Comparison of ENCODE assay signal across 23 cellular contexts in genomic region chr5:133334796-133335639, GRCh38.
DNase-seq lines count a peak whose midpoint lies in the region; ATAC-seq, FAIRE-seq and TF ChIP-seq lines count a peak whose summit lies in the region.
"Had no signal": no experiment of that assay in that cellular context is flagged by ENCODE, and none has a peak within 500 bp of the region (broad histone marks: within the 10 kb centered on the region; RNA-seq: fewer than 3 reads in every experiment).

No MANE protein-coding gene starts in this region.

- H4K91ac ChIP-seq in neuronal stem cell (ENCODE audit: low read depth, low read length, poor library complexity) = no peak overlapping the region

- ATAC-seq in natural killer cell treated with Interleukin-12 subunit alpha and Interleukin-12 subunit beta and Interleukin-15 and Interleukin-18, amount 100 ng/mL, for 72 hours = no peak
- no peak for ATAC-seq in natural killer cell
- ATAC-seq in HG02885 (IDR thresholded peaks at IDR 0.05; ENCODE audit: poor library complexity, unreplicated experiment) = no peak
- no peak for ATAC-seq in GM19463 (IDR thresholded peaks at IDR 0.05; ENCODE audit: unreplicated experiment)
- ATAC-seq: A549, HepG2 had no signal

- no peaks in the 10 kb centered on the region for H3K9me3 Mint-ChIP-seq in natural killer cell treated with Interleukin-12 subunit alpha and Interleukin-12 subunit beta and Interleukin-15 and Interleukin-18, amount 100 ng/mL, for 72 hours
- H3K9me3 Mint-ChIP-seq in natural killer cell = no peaks in the 10 kb centered on the region
- H3K9me3 Mint-ChIP-seq: CD14-positive monocyte had no signal

- H3K23ac ChIP-seq in neuronal stem cell (ENCODE audit: low read depth, low read length, poor library complexity) = no peak overlapping the region

- no peaks in the 10 kb centered on the region for H3K36me3 ChIP-seq in bronchial epithelial cell (ENCODE audit: control insufficient read depth, insufficient read depth, low read length)
- H3K36me3 ChIP-seq in neuronal stem cell (replicated peaks in 1 of 2; ENCODE audit: control insufficient read depth in 2 of 2, insufficient read depth in 2 of 2, low read length in 2 of 2) = no peaks in the 10 kb centered on the region

- H3K4me3 Mint-ChIP-seq in natural killer cell treated with Interleukin-12 subunit alpha and Interleukin-12 subunit beta and Interleukin-15 and Interleukin-18, amount 100 ng/mL, for 72 hours = no peak overlapping the region
- no peak overlapping the region for H3K4me3 Mint-ChIP-seq in natural killer cell
- H3K4me3 Mint-ChIP-seq: B cell, CD14-positive monocyte had no signal

- peaks cover 0 to 5% of the 10 kb centered on the region in 2 donors for H3K4me1 ChIP-seq in neuronal stem cell (ENCODE audit: control insufficient read depth in 2 of 2, insufficient read depth in 1 of 2, low read depth in 1 of 2, low read length in 2 of 2)
- H3K4me1 ChIP-seq: A549 had no signal

- no peaks in the 10 kb centered on the region for H3K36me3 Mint-ChIP-seq in natural killer cell treated with Interleukin-12 subunit alpha and Interleukin-12 subunit beta and Interleukin-15 and Interleukin-18, amount 100 ng/mL, for 72 hours
- no peaks in the 10 kb centered on the region for H3K36me3 Mint-ChIP-seq in natural killer cell
- H3K36me3 Mint-ChIP-seq: CD14-positive monocyte had no signal

- no peak overlapping the region for H2BK5ac ChIP-seq in neuronal stem cell (ENCODE audit: low read length)

- H3K14ac ChIP-seq in neuronal stem cell (ENCODE audit: low read length) = no peak overlapping the region

- H2AFZ ChIP-seq in neuronal stem cell (ENCODE audit: low read length) = no peak overlapping the region

- H2BK12ac ChIP-seq in neuronal stem cell (ENCODE audit: low read length) = no peak overlapping the region

- intact Hi-C loops in natural killer cell (cut with micrococcal nuclease) = no loop called here

- H3K27ac Mint-ChIP-seq in natural killer cell treated with Interleukin-12 subunit alpha and Interleukin-12 subunit beta and Interleukin-15 and Interleukin-18, amount 100 ng/mL, for 72 hours = no peak overlapping the region
- H3K27ac Mint-ChIP-seq in natural killer cell = no peak overlapping the region
- H3K27ac Mint-ChIP-seq: B cell, CD14-positive monocyte had no signal

- H3K27ac ChIP-seq in neuronal stem cell (replicated peaks; ENCODE audit: low read length) = no peak overlapping the region
- H3K27ac ChIP-seq: A549, HL-60 had no signal

- H3K18ac ChIP-seq in neuronal stem cell (ENCODE audit: low read length) = peak overlapping the region; percentile 1

- H3K9ac ChIP-seq in neuronal stem cell (ENCODE audit: low read depth, low read length, poor library complexity) = no peak overlapping the region
- H3K9ac ChIP-seq: SK-N-SH had no signal

- no peak overlapping the region for H4K8ac ChIP-seq in neuronal stem cell (ENCODE audit: low read depth, low read length)

- H3K4me1 Mint-ChIP-seq in natural killer cell treated with Interleukin-12 subunit alpha and Interleukin-12 subunit beta and Interleukin-15 and Interleukin-18, amount 100 ng/mL, for 72 hours (ENCODE audit: low read depth in 2 of 2) = peaks cover 2 to 5% of the 10 kb centered on the region in 2 donors
- H3K4me1 Mint-ChIP-seq in natural killer cell = no peaks in the 10 kb centered on the region
- H3K4me1 Mint-ChIP-seq: B cell, CD14-positive monocyte had no signal

- no peaks in the 10 kb centered on the region for H3K79me1 ChIP-seq in neuronal stem cell (ENCODE audit: low read depth, low read length)

- peaks cover 2% of the 10 kb centered on the region for H3K27me3 ChIP-seq in bronchial epithelial cell (ENCODE audit: control insufficient read depth, insufficient read depth, low read length)
- H3K27me3 ChIP-seq in neuronal stem cell (ENCODE audit: control insufficient read depth in 3 of 3, insufficient read depth in 3 of 3, low read depth in 1 of 3, low read length in 3 of 3) = peaks cover 0 to 10% (median 0%) of the 10 kb centered on the region in 3 experiments

- H3K4ac ChIP-seq in neuronal stem cell (ENCODE audit: low read length) = no peak overlapping the region

- TF ChIP-seq CTCF in natural killer cell (IDR thresholded peaks at IDR 0.05) (no peak), bronchial epithelial cell (IDR thresholded peaks at IDR 0.05; ENCODE audit: insufficient read depth, low read length, severe bottlenecking) (no peak)

- H3K27me3 Mint-ChIP-seq in natural killer cell treated with Interleukin-12 subunit alpha and Interleukin-12 subunit beta and Interleukin-15 and Interleukin-18, amount 100 ng/mL, for 72 hours = peaks cover 0 to 2% of the 10 kb centered on the region in 2 donors
- no peaks in the 10 kb centered on the region for H3K27me3 Mint-ChIP-seq in natural killer cell (ENCODE audit: low read depth in 2 of 2)

- no peaks in the 10 kb centered on the region for H3K9me3 ChIP-seq in neuronal stem cell (replicated peaks in 1 of 2; ENCODE audit: control insufficient read depth in 2 of 2, insufficient read depth in 1 of 2, low read depth in 1 of 2, low read length in 2 of 2)
- H3K9me3 ChIP-seq: A549, SK-N-SH had no signal

- WGBS in neuronal stem cell (ENCODE audit: extremely low coverage in 2 of 2, insufficient read length in 2 of 2, insufficient replicate concordance in 1 of 2), 2 donors = no CpG with 5 or more reads among the region's 14 CpGs

- no peak overlapping the region for H3K4me3 ChIP-seq in bronchial epithelial cell (ENCODE audit: low read depth, low read length)
- H3K4me3 ChIP-seq in neuronal stem cell (ENCODE audit: low read length in 2 of 2) = no peak overlapping the region
- H3K4me3 ChIP-seq: A549 had no signal

- H2BK15ac ChIP-seq in neuronal stem cell (ENCODE audit: low read length) = no peak overlapping the region

- H3K4me2 ChIP-seq in neuronal stem cell (ENCODE audit: insufficient read depth, low read length, poor library complexity, severe bottlenecking) = no peak overlapping the region
- H3K4me2 ChIP-seq: A549, SK-N-SH had no signal

- peak; percentile 13 for FAIRE-seq in bronchial epithelial cell (lab: Jason Lieb, UNC)
- FAIRE-seq: A549, G401.6, GM18507, GM19239, HepG2 had no signal

- no peak overlapping the region for H2BK120ac ChIP-seq in neuronal stem cell (ENCODE audit: low read depth, low read length)

- H2AK5ac ChIP-seq in neuronal stem cell (ENCODE audit: low read depth, low read length) = peak overlapping the region; percentile 10

- peak; percentile 44 for DNase-seq in natural killer cell treated with Interleukin-12 subunit alpha and Interleukin-12 subunit beta and Interleukin-15 and Interleukin-18, amount 100 ng/mL, for 72 hours (ENCODE audit: low spot score)
- DNase-seq in natural killer cell (no peak), bronchial epithelial cell (ENCODE audit: low read depth) (no peak), neuronal stem cell (ENCODE audit: low spot score) (no peak), Kasumi-1 (lab: John Stamatoyannopoulos, UW) (no peak)
- DNase-seq: KG1, NCI-H1105, NCI-H2029 treated with DMSO at 0.1 percent for 48 hours, NCI-H226, NCI-H510A treated with DMSO at 0.1 percent for 48 hours, NCI-H748 treated with DMSO at 0.1 percent for 48 hours, SIG-M5, SK-N-SH had no signal
